In the genomic region with DNA sequence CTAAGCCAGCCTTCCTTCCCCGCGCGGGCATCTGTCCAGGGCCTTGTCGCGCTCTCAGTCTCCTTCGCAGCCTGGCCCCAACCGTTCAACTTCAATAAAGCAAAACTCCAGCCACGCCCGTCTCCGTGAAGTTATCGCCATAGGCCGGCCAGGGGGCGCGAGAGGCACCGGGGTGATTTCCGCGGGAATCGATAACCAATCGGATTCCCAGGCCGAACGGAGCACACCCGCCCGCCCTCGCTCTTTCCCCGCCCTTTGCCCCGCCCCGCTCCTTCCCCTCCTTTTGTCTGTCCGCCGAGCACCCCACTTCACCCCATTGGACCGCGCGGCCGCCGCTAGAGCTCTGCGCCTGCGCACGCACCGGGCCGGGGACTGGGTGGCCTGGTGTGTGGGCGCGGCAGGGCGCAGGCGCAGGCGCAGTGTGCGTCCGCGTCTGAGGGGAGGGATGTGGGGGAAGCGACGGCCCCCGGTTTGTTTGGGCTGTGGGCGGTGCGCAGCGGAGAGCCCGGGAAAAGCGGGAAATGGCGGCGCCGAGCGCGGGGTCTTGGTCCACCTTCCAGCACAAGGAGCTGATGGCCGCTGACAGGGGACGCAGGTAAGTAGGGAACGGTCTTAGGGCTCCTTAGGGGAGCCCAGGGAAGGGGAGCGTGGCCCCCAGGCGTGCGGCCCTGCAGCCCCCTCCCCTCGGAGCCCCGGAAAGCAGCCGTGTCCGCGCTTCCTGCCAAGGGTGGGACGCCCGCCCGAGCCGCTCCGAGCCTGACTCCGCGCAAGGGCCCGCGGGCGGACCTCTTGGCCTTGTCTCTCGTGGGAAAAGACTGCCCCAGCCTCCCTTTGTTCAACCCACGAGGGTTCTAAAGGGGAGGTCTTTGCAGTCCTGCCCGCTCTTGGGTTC, we compare ENCODE assay signal across 1 cellular context.
A peak's percentile ranks its signal among the peaks of the same experiment; 100 is the strongest.
TF ChIP-seq lines count a peak whose summit lies in the region.

CASP2 (plus strand) TSS at position 417 of the 892 bp plus-strand sequence; CDS start at position 522, 105 bp downstream.

TF ChIP-seq in K562, 482 proteins besides CTCF, POLR2A, EP300 and RAD21 (continued from another document and continues in another):
- TF ChIP-seq CEBPZ (IDR thresholded peaks at IDR 0.05; ENCODE audit: borderline replicate concordance, low read depth, low read length) (no peak), NCOA2 (IDR thresholded peaks at IDR 0.05; ENCODE audit: partially characterized antibody in 2 of 2) (no peak), E2F1 (CRISPR knock-in tag; IDR thresholded peaks at IDR 0.05) (peak; percentile 84), RBFOX2 (IDR thresholded peaks at IDR 0.05; ENCODE audit: low read depth, low read length) (peak; percentile 99), POLR2AphosphoS5 (IDR thresholded peaks at IDR 0.05; ENCODE audit: control insufficient read depth, insufficient read depth, low read depth, low read length) (peak; percentile 75), CTBP1 (IDR thresholded peaks at IDR 0.05; ENCODE audit: borderline replicate concordance) (peak; percentile 82; the same call in 1 of the 2 replicates), ZNF444 (CRISPR knock-in tag; IDR thresholded peaks at IDR 0.05) (no peak), POLR2AphosphoS2 (IDR thresholded peaks at IDR 0.05; ENCODE audit: low read length) (peak; percentile 63; the same call in 1 of the 2 replicates), HNRNPUL1 (IDR thresholded peaks at IDR 0.05; ENCODE audit: low read length) (no peak), ASH1L (IDR thresholded peaks at IDR 0.05; ENCODE audit: borderline replicate concordance, low read depth, partially characterized antibody) (peak; percentile 71), THAP12 (CRISPR knock-in tag; IDR thresholded peaks at IDR 0.05) (peak; percentile 92), PTRF (tag; IDR thresholded peaks at IDR 0.05) (no peak), EP400 (IDR thresholded peaks at IDR 0.05) (peak; percentile 92), HNRNPL (IDR thresholded peaks at IDR 0.05; ENCODE audit: low read depth, low read length) (no peak), IRF2 (CRISPR knock-in tag; IDR thresholded peaks at IDR 0.05) (no peak)
- TF ChIP-seq, protein P1, sequence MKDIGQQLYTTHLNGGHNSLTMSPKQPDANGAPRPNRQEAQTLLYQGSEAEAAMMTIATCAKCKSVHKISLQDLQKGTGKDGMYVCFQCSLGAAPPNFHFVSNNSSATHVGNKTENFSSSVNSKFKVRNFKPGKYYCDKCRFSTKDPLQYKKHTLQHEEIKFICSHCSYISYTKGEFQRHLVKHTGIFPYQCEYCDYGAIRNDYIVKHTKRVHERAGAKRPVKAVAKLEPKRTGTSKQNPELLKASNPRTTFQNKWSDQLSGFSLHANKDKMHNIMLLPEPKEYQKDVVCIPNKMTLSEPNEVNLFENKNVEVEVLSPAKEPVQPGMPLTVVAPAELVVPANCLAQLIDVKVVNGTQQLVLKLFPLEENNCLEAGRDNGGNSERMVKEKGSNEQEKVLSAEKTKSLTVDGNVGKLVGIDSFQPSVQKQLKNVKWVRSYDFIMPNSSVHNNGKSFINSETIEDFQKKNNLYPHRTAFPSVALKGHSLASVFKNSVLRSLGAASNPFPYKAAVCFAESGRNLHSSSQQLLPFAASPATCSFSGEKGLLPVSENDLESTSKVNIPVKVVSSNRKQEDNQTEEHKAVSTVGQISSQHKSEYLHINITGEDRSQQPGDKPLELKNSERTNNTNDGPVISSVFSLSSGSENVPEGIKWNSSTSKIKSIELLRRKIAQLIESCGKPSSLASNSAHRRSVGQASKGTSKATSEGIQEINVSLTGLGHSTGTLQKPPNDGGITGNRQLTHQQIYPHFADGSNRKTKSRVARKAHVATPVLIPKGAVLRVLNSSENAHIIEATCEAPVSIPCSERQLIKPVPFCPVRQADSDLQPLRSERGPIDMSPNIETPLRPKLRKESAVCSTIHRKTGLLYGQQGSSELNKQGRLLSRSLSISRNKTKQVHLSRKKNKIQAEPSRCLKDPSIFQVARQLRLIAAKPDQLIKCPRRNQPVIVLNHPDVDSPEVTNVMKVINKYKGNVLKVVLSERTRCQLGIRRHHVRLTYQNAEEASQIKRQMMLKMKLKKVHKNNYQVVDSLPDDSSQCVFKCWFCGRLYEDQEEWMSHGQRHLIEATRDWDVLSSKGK (CRISPR knock-in tag; IDR thresholded peaks at IDR 0.05), result no peak
- TF ChIP-seq, protein P2, sequence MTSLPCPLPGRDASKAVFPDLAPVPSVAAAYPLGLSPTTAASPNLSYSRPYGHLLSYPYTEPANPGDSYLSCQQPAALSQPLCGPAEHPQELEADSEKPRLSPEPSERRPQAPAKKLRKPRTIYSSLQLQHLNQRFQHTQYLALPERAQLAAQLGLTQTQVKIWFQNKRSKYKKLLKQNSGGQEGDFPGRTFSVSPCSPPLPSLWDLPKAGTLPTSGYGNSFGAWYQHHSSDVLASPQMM (CRISPR knock-in tag; IDR thresholded peaks at IDR 0.05), result no peak
- TF ChIP-seq, protein P3, sequence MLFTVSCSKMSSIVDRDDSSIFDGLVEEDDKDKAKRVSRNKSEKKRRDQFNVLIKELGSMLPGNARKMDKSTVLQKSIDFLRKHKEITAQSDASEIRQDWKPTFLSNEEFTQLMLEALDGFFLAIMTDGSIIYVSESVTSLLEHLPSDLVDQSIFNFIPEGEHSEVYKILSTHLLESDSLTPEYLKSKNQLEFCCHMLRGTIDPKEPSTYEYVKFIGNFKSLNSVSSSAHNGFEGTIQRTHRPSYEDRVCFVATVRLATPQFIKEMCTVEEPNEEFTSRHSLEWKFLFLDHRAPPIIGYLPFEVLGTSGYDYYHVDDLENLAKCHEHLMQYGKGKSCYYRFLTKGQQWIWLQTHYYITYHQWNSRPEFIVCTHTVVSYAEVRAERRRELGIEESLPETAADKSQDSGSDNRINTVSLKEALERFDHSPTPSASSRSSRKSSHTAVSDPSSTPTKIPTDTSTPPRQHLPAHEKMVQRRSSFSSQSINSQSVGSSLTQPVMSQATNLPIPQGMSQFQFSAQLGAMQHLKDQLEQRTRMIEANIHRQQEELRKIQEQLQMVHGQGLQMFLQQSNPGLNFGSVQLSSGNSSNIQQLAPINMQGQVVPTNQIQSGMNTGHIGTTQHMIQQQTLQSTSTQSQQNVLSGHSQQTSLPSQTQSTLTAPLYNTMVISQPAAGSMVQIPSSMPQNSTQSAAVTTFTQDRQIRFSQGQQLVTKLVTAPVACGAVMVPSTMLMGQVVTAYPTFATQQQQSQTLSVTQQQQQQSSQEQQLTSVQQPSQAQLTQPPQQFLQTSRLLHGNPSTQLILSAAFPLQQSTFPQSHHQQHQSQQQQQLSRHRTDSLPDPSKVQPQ (CRISPR knock-in tag; IDR thresholded peaks at IDR 0.05; ENCODE audit: borderline replicate concordance), result peak; percentile 48; the same call in 1 of the 2 replicates
- TF ChIP-seq, protein P4, sequence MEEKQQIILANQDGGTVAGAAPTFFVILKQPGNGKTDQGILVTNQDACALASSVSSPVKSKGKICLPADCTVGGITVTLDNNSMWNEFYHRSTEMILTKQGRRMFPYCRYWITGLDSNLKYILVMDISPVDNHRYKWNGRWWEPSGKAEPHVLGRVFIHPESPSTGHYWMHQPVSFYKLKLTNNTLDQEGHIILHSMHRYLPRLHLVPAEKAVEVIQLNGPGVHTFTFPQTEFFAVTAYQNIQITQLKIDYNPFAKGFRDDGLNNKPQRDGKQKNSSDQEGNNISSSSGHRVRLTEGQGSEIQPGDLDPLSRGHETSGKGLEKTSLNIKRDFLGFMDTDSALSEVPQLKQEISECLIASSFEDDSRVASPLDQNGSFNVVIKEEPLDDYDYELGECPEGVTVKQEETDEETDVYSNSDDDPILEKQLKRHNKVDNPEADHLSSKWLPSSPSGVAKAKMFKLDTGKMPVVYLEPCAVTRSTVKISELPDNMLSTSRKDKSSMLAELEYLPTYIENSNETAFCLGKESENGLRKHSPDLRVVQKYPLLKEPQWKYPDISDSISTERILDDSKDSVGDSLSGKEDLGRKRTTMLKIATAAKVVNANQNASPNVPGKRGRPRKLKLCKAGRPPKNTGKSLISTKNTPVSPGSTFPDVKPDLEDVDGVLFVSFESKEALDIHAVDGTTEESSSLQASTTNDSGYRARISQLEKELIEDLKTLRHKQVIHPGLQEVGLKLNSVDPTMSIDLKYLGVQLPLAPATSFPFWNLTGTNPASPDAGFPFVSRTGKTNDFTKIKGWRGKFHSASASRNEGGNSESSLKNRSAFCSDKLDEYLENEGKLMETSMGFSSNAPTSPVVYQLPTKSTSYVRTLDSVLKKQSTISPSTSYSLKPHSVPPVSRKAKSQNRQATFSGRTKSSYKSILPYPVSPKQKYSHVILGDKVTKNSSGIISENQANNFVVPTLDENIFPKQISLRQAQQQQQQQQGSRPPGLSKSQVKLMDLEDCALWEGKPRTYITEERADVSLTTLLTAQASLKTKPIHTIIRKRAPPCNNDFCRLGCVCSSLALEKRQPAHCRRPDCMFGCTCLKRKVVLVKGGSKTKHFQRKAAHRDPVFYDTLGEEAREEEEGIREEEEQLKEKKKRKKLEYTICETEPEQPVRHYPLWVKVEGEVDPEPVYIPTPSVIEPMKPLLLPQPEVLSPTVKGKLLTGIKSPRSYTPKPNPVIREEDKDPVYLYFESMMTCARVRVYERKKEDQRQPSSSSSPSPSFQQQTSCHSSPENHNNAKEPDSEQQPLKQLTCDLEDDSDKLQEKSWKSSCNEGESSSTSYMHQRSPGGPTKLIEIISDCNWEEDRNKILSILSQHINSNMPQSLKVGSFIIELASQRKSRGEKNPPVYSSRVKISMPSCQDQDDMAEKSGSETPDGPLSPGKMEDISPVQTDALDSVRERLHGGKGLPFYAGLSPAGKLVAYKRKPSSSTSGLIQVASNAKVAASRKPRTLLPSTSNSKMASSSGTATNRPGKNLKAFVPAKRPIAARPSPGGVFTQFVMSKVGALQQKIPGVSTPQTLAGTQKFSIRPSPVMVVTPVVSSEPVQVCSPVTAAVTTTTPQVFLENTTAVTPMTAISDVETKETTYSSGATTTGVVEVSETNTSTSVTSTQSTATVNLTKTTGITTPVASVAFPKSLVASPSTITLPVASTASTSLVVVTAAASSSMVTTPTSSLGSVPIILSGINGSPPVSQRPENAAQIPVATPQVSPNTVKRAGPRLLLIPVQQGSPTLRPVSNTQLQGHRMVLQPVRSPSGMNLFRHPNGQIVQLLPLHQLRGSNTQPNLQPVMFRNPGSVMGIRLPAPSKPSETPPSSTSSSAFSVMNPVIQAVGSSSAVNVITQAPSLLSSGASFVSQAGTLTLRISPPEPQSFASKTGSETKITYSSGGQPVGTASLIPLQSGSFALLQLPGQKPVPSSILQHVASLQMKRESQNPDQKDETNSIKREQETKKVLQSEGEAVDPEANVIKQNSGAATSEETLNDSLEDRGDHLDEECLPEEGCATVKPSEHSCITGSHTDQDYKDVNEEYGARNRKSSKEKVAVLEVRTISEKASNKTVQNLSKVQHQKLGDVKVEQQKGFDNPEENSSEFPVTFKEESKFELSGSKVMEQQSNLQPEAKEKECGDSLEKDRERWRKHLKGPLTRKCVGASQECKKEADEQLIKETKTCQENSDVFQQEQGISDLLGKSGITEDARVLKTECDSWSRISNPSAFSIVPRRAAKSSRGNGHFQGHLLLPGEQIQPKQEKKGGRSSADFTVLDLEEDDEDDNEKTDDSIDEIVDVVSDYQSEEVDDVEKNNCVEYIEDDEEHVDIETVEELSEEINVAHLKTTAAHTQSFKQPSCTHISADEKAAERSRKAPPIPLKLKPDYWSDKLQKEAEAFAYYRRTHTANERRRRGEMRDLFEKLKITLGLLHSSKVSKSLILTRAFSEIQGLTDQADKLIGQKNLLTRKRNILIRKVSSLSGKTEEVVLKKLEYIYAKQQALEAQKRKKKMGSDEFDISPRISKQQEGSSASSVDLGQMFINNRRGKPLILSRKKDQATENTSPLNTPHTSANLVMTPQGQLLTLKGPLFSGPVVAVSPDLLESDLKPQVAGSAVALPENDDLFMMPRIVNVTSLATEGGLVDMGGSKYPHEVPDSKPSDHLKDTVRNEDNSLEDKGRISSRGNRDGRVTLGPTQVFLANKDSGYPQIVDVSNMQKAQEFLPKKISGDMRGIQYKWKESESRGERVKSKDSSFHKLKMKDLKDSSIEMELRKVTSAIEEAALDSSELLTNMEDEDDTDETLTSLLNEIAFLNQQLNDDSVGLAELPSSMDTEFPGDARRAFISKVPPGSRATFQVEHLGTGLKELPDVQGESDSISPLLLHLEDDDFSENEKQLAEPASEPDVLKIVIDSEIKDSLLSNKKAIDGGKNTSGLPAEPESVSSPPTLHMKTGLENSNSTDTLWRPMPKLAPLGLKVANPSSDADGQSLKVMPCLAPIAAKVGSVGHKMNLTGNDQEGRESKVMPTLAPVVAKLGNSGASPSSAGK (IDR thresholded peaks at IDR 0.05), result peak; percentile 100
